ENCODE assay signal across 8 cellular contexts in genomic region chr18:62399781-62400308, GRCh38.
A peak's percentile ranks its signal among the peaks of the same experiment; 100 is the strongest.
DNase-seq lines count a peak whose midpoint lies in the region; ATAC-seq and TF ChIP-seq lines count a peak whose summit lies in the region.

No MANE protein-coding gene starts in this region.

- peaks cover 54% of the 10 kb centered on the region for H3K4me1 Mint-ChIP-seq in activated CD4-positive, alpha-beta memory T cell treated with anti-CD3 and anti-CD28 coated beads, Interleukin-2, amount 10 ng/mL, durations not matched to agents 7 days and 5 days
- peaks cover 27% of the 10 kb centered on the region for H3K4me1 Mint-ChIP-seq in activated CD4-positive, alpha-beta memory T cell treated with anti-CD3 and anti-CD28 coated beads for 36 hours (ENCODE audit: low read depth)

- no peaks in the 10 kb centered on the region for H3K79me2 ChIP-seq in osteoblast (ENCODE audit: insufficient read depth, low read length)

- ATAC-seq in HG03159 (IDR thresholded peaks at IDR 0.05; ENCODE audit: unreplicated experiment), result no peak

- H3K9me3 ChIP-seq in WERI-Rb-1 (ENCODE audit: severe bottlenecking) (no peaks in the 10 kb centered on the region), osteoblast (ENCODE audit: low read depth, low read length) (no peaks in the 10 kb centered on the region)

- TF ChIP-seq CTCF in WERI-Rb-1 (IDR thresholded peaks at IDR 0.05; ENCODE audit: low read depth, low read length), result peak; percentile 68
- peak; percentile 25 for TF ChIP-seq CTCF in osteoblast (IDR thresholded peaks at IDR 0.05; ENCODE audit: extremely low read depth, low read depth, low read length)
- no peak for TF ChIP-seq CTCF in RWPE1 (conservative IDR thresholded peaks at IDR 0.05; ENCODE audit: low read depth)

- H3K36me3 Mint-ChIP-seq in activated CD4-positive, alpha-beta memory T cell treated with anti-CD3 and anti-CD28 coated beads, Interleukin-2, amount 10 ng/mL, durations not matched to agents 7 days and 5 days (ENCODE audit: low read depth), result no peaks in the 10 kb centered on the region
- H3K36me3 Mint-ChIP-seq in activated CD4-positive, alpha-beta memory T cell treated with anti-CD3 and anti-CD28 coated beads for 36 hours, result no peaks in the 10 kb centered on the region

- no peaks in the 10 kb centered on the region for H4K20me1 ChIP-seq in osteoblast (ENCODE audit: insufficient read depth, low read length)

- H3K9me3 Mint-ChIP-seq in activated CD4-positive, alpha-beta memory T cell treated with anti-CD3 and anti-CD28 coated beads, Interleukin-2, amount 10 ng/mL, durations not matched to agents 7 days and 5 days, result peaks cover 13% of the 10 kb centered on the region
- H3K9me3 Mint-ChIP-seq in activated CD4-positive, alpha-beta memory T cell treated with anti-CD3 and anti-CD28 coated beads for 36 hours, result no peaks in the 10 kb centered on the region

- no peak overlapping the region for H3K4me3 Mint-ChIP-seq in activated CD4-positive, alpha-beta memory T cell treated with anti-CD3 and anti-CD28 coated beads, Interleukin-2, amount 10 ng/mL, durations not matched to agents 7 days and 5 days
- H3K4me3 Mint-ChIP-seq in activated CD4-positive, alpha-beta memory T cell treated with anti-CD3 and anti-CD28 coated beads for 36 hours, result no peak overlapping the region

- POLR2A ChIA-PET in activated CD4-positive, alpha-beta memory T cell treated with anti-CD3 and anti-CD28 coated beads, Interleukin-2, amount 10 ng/mL, durations not matched to agents 7 days and 5 days (lab: Charles Lee), result interaction anchor here (2.8 kb wide), 1 partner anchor 21 kb away, joined by 12 read pairs; no protein-coding TSS in a partner anchor
- POLR2A ChIA-PET in activated CD4-positive, alpha-beta memory T cell treated with anti-CD3 and anti-CD28 coated beads for 36 hours (lab: Charles Lee), result interaction anchor here (0.5 kb wide), 1 partner anchor 21 kb away, joined by 5 read pairs; no protein-coding TSS in a partner anchor
- POLR2A ChIA-PET in RWPE1 (lab: Yijun Ruan, JAX; ENCODE audit: low non-redundant PET), result interaction anchor here (0.5 kb wide), 1 partner anchor 14 kb away, joined by 7 read pairs; no protein-coding TSS in a partner anchor

- DNase-seq in activated CD4-positive, alpha-beta memory T cell treated with anti-CD3 and anti-CD28 coated beads, Interleukin-2, amount 10 ng/mL, durations not matched to agents 7 days and 5 days, result no peak
- DNase-seq in activated CD4-positive, alpha-beta memory T cell treated with anti-CD3 and anti-CD28 coated beads for 36 hours, result no peak
- DNase-seq in HT1080 (ENCODE audit: low read depth) (peak; percentile 68), WERI-Rb-1 (peak; percentile 47), osteoblast (ENCODE audit: insufficient read length, low spot score, missing footprints) (no peak), germinal center (ENCODE audit: low spot score) (no peak), RWPE1 (ENCODE audit: low spot score) (no peak)

- no peak overlapping the region for H2AFZ ChIP-seq in osteoblast (ENCODE audit: low read length)

- CTCF ChIA-PET in activated CD4-positive, alpha-beta memory T cell treated with anti-CD3 and anti-CD28 coated beads, Interleukin-2, amount 10 ng/mL, durations not matched to agents 7 days and 5 days (lab: Charles Lee), result interaction anchor here (1.2 kb wide), 1 partner anchor 14 kb away, joined by 3 read pairs; no protein-coding TSS in a partner anchor
- CTCF ChIA-PET in activated CD4-positive, alpha-beta memory T cell treated with anti-CD3 and anti-CD28 coated beads for 36 hours (lab: Charles Lee), result interaction anchor here (1.2 kb wide), 1 partner anchor 26 kb away, joined by 4 read pairs; no protein-coding TSS in a partner anchor
- CTCF ChIA-PET in RWPE1 (lab: Yijun Ruan, JAX), result no interaction called here

- H3K27ac ChIP-seq in WERI-Rb-1 (no peak overlapping the region), osteoblast (ENCODE audit: low read depth, low read length) (no peak overlapping the region), RWPE1 (no peak overlapping the region)

- H3K4me3 ChIP-seq in WERI-Rb-1 (ENCODE audit: low read depth, low read length), result no peak overlapping the region
- H3K4me3 ChIP-seq in osteoblast (ENCODE audit: insufficient read depth, low read length), result no peak overlapping the region

- no peak overlapping the region for H3K4me2 ChIP-seq in osteoblast (ENCODE audit: insufficient read depth, low read length)

- H3K4me1 ChIP-seq in osteoblast (ENCODE audit: insufficient read depth, low read length), result no peaks in the 10 kb centered on the region

- H3K27me3 ChIP-seq in WERI-Rb-1 (ENCODE audit: insufficient read depth, low read depth, severe bottlenecking) (no peaks in the 10 kb centered on the region), osteoblast (ENCODE audit: insufficient read depth, low read length) (peaks cover 18% of the 10 kb centered on the region)

- H3K27ac Mint-ChIP-seq in activated CD4-positive, alpha-beta memory T cell treated with anti-CD3 and anti-CD28 coated beads, Interleukin-2, amount 10 ng/mL, durations not matched to agents 7 days and 5 days, result peak overlapping the region; percentile 21
- H3K27ac Mint-ChIP-seq in activated CD4-positive, alpha-beta memory T cell treated with anti-CD3 and anti-CD28 coated beads for 36 hours, result no peak overlapping the region

- H3K36me3 ChIP-seq in WERI-Rb-1, result no peaks in the 10 kb centered on the region
- no peaks in the 10 kb centered on the region for H3K36me3 ChIP-seq in osteoblast (ENCODE audit: insufficient read depth, low read length)

- intact Hi-C loops in activated CD4-positive, alpha-beta memory T cell treated with anti-CD3 and anti-CD28 coated beads for 36 hours (cut with micrococcal nuclease), result no loop called here

- H3K27me3 Mint-ChIP-seq in activated CD4-positive, alpha-beta memory T cell treated with anti-CD3 and anti-CD28 coated beads, Interleukin-2, amount 10 ng/mL, durations not matched to agents 7 days and 5 days, result no peaks in the 10 kb centered on the region
- H3K27me3 Mint-ChIP-seq in activated CD4-positive, alpha-beta memory T cell treated with anti-CD3 and anti-CD28 coated beads for 36 hours, result peaks cover 4% of the 10 kb centered on the region

Comparison
In these comparisons a context has a peak if more than half of its experiments do, and no peak if none do; other contexts are left out.
1. DNase-seq: peak in HT1080 (single experiment) and WERI-Rb-1 (single experiment); none in activated CD4-positive, alpha-beta memory T cell treated with anti-CD3 and anti-CD28 coated beads, Interleukin-2, amount 10 ng/mL, durations not matched to agents 7 days and 5 days (single experiment), activated CD4-positive, alpha-beta memory T cell treated with anti-CD3 and anti-CD28 coated beads for 36 hours (single experiment), osteoblast (single experiment), germinal center (single experiment) and RWPE1 (single experiment).